ENCODE assay signal across 8 cellular contexts in genomic region chr1:230212405-230212936, GRCh38.
DNase-seq lines count a peak whose midpoint lies in the region; ATAC-seq and TF ChIP-seq lines count a peak whose summit lies in the region.

No MANE protein-coding gene starts in this region.

- peaks cover 26 to 92% (median 40%) of the 10 kb centered on the region in 4 donors for H3K4me1 Mint-ChIP-seq in naive thymus-derived CD8-positive, alpha-beta T cell

- ATAC-seq in GM18505 (IDR thresholded peaks at IDR 0.05; ENCODE audit: unreplicated experiment) (peak; percentile 45), GM21717 (IDR thresholded peaks at IDR 0.05; ENCODE audit: unreplicated experiment) (peak; percentile 54)
- peak in 1 of 2 donors; percentile 27 for ATAC-seq in naive thymus-derived CD8-positive, alpha-beta T cell

- H3K9me3 Mint-ChIP-seq in naive thymus-derived CD8-positive, alpha-beta T cell, result no peaks in the 10 kb centered on the region

- no peak for TF ChIP-seq POLR2A in GM18505 (IDR thresholded peaks at IDR 0.05; ENCODE audit: borderline replicate concordance, extremely low read depth, insufficient read depth, insufficient read length)

- DNase-seq in NOMO-1 treated with dmso at 0.1 percent for 144 hours (lab: John Stamatoyannopoulos, UW; ENCODE audit: unreplicated experiment) (peak; percentile 7), NCI-H2227 treated with DMSO at 0.1 percent for 48 hours (lab: John Stamatoyannopoulos, UW) (no peak), HuH-7 (ENCODE audit: low spot score) (no peak), ACHN (no peak), NCI-H2227 (lab: John Stamatoyannopoulos, UW; ENCODE audit: unreplicated experiment) (no peak)
- DNase-seq in naive thymus-derived CD8-positive, alpha-beta T cell, result peak in 1 of 10 donors; percentile 19

- H3K27ac Mint-ChIP-seq in naive thymus-derived CD8-positive, alpha-beta T cell, result peak overlapping the region; percentile 17 to 87 (median 72)

- in situ Hi-C loops in ACHN (cut with HindIII; ENCODE audit: low pct_ligation_motif_present, low pct_unique_long_range_greater_than_20kb, low sequenced_read_pairs), result no loop called here

- POLR2A ChIA-PET in naive thymus-derived CD8-positive, alpha-beta T cell (lab: Charles Lee), result no interaction called here

- no peaks in the 10 kb centered on the region for H3K27me3 Mint-ChIP-seq in naive thymus-derived CD8-positive, alpha-beta T cell

- H3K4me3 Mint-ChIP-seq in naive thymus-derived CD8-positive, alpha-beta T cell, result peak overlapping the region in 6 of 10 donors; percentile 19 to 71 (median 34)

- H3K36me3 Mint-ChIP-seq in naive thymus-derived CD8-positive, alpha-beta T cell, result peaks cover 3 to 12% (median 10%) of the 10 kb centered on the region in 3 donors
